8 cellular contexts compared by ENCODE assay signal in genomic region chr3:112303811-112304325, GRCh38. TPM values are rescaled to one million over a fixed set of nuclear protein-coding genes. Genes with fewer than 3 reads are reported as not detected.
DNase-seq lines count a peak whose midpoint lies in the region; ATAC-seq, FAIRE-seq and TF ChIP-seq lines count a peak whose summit lies in the region.

No MANE protein-coding gene starts in this region.

- no peak for FAIRE-seq in GM12878 (lab: Jason Lieb, UNC)

- no peak for TF ChIP-seq POLR2A in GM12878 (IDR thresholded peaks at IDR 0.05; ENCODE audit: low read depth, low read length)

- SMC1A ChIA-PET in GM12878 (lab: Charles Lee; ENCODE audit: uncharacterized antibody, unreplicated experiment) = interaction anchor here (0.7 to 2.5 kb wide), 15 partner anchors 9 to 248 kb away, joined by 3 to 10 read pairs (median 4); no protein-coding TSS in a partner anchor

- ATAC-seq in HG02938 (IDR thresholded peaks at IDR 0.05; ENCODE audit: unreplicated experiment) (peak; percentile 59), GM12878 (peak; percentile 64), thoracic aorta (ENCODE audit: insufficient number of reproducible peaks, low FRiP score, low read depth) (no peak)

- no peak for TF ChIP-seq EP300 in GM12878 (IDR thresholded peaks at IDR 0.05; ENCODE audit: borderline replicate concordance in 1 of 2, control insufficient read depth in 1 of 2, low read depth in 2 of 2, low read length in 2 of 2)

- H3K4me1 ChIP-seq in GM12878 (ENCODE audit: control insufficient read depth, insufficient read depth, low read length) = peaks cover 9% of the 10 kb centered on the region
- peaks cover 0 to 23% of the 10 kb centered on the region in 2 donors for H3K4me1 ChIP-seq in thoracic aorta (ENCODE audit: control insufficient read depth in 1 of 2, low read depth in 2 of 2)

- peak overlapping the region; percentile 67 for H2AFZ ChIP-seq in GM12878 (ENCODE audit: control insufficient read depth, low read depth, low read length)

- WGBS in GM12878 (ENCODE audit: insufficient coverage, insufficient replicate concordance, low lambda C conversion rate, missing lambda C conversion rate) = 3% methylated on average over 10 of the region's 10 CpGs

- no peak for TF ChIP-seq RAD21 in GM12878 (IDR thresholded peaks at IDR 0.05; ENCODE audit: insufficient read depth, low read depth, low read length)

- H3K79me2 ChIP-seq in GM12878 (ENCODE audit: control insufficient read depth, insufficient read depth, low read length) = no peaks in the 10 kb centered on the region

- DNase-seq in G401 (ENCODE audit: low spot score) (peak; percentile 48), GM12878 (ENCODE audit: low read depth, low spot score) (no peak), kidney tubule cell (ENCODE audit: low spot score) (peak; percentile 26), thoracic aorta (ENCODE audit: low spot score) (no peak), DMS153 treated with DMSO at 0.1 percent for 48 hours (lab: John Stamatoyannopoulos, UW; ENCODE audit: unreplicated experiment) (no peak), HUDEP-2 (lab: John Stamatoyannopoulos, UW; ENCODE audit: unreplicated experiment in 76 of 76) (no peak), amniotic stem cell (lab: John Stamatoyannopoulos, UW) (no peak)

- H4K20me1 ChIP-seq in GM12878 (ENCODE audit: control insufficient read depth, insufficient read depth) = no peaks in the 10 kb centered on the region

- H3K4me3 ChIP-seq in GM12878 (peak overlapping the region; percentile 50; the same call in 1 of the 2 replicates), thoracic aorta (peak overlapping the region; percentile 75)

- no TSS peak for BruUV-seq in GM12878 (replicated peaks; lab: Mats Ljungman, UMichigan)

- in situ Hi-C loops in G401 (cut with HindIII; ENCODE audit: low sequenced_read_pairs) = no loop called here
- in situ Hi-C loops in GM12878 (cut with MboI) = no loop called here

- TF ChIP-seq CTCF in GM12878 (IDR thresholded peaks at IDR 0.05 in 2 of 3, conservative IDR thresholded peaks at IDR 0.05 in 1 of 3; ENCODE audit: control insufficient read depth in 2 of 3, extremely low read depth in 1 of 3, insufficient read depth in 1 of 3, low read depth in 3 of 3, low read length in 3 of 3) (no peak), thoracic aorta (IDR thresholded peaks at IDR 0.05) (no peak)

- RAD21 ChIA-PET in GM12878 (lab: Charles Lee; ENCODE audit: unreplicated experiment) = interaction anchor here (0.6 to 1.6 kb wide), 5 partner anchors 11 to 180 kb away, joined by 3 to 8 read pairs (median 4); partner anchors contain the start of genes CD200 and SLC9C1

- H3K27ac ChIP-seq in GM12878 (ENCODE audit: control insufficient read depth, insufficient read depth) = 0 out of 2 replicates have a peak overlapping the region, but pooled peaks have one; percentile 21
- H3K27ac ChIP-seq in thoracic aorta = peak overlapping the region; percentile 4 to 11

- CTCF ChIA-PET in GM12878 (lab: Yijun Ruan, JAX) = interaction anchor here (1.0 to 3.6 kb wide), 6 partner anchors 10 to 229 kb away, joined by 3 to 39 read pairs (median 4); partner anchors contain the start of gene SLC9C1

- POLR2A ChIA-PET in GM12878 (lab: Charles Lee) = interaction anchor here (0.7 kb wide), 1 partner anchor 12 kb away, joined by 3 read pairs; no protein-coding TSS in a partner anchor

- H3K9ac ChIP-seq in GM12878 (ENCODE audit: control insufficient read depth, insufficient read depth, low read length) = peak overlapping the region; percentile 27

- peak overlapping the region; percentile 64 for H3K4me2 ChIP-seq in GM12878 (ENCODE audit: control insufficient read depth, insufficient read depth)

- no peaks in the 10 kb centered on the region for H3K27me3 ChIP-seq in GM12878 (replicated peaks in 1 of 2; ENCODE audit: control insufficient read depth in 2 of 2, insufficient read depth in 2 of 2, low read length in 1 of 2)
- no peaks in the 10 kb centered on the region for H3K27me3 ChIP-seq in thoracic aorta (replicated peaks; ENCODE audit: insufficient read depth)

- H3K9me3 ChIP-seq in GM12878 (replicated peaks; ENCODE audit: control insufficient read depth, insufficient read depth, low read length) (peaks cover 1% of the 10 kb centered on the region; the same call in 1 of the 3 replicates), thoracic aorta (no peaks in the 10 kb centered on the region)

- intact Hi-C loops in GM12878 (cut with micrococcal nuclease; ENCODE audit: unreplicated experiment) = no loop called here

- H3K36me3 ChIP-seq in GM12878 (ENCODE audit: control insufficient read depth in 2 of 2, insufficient read depth in 2 of 2, low read length in 1 of 2) (no peaks in the 10 kb centered on the region), thoracic aorta (no peaks in the 10 kb centered on the region)

TF ChIP-seq in GM12878, 131 proteins besides CTCF, POLR2A, EP300 and RAD21 (continues in another document):
- no peak for TF ChIP-seq E2F8 (IDR thresholded peaks at IDR 0.05; ENCODE audit: low read depth, partially characterized antibody)
- TF ChIP-seq ZNF622 (IDR thresholded peaks at IDR 0.05) = no peak
- TF ChIP-seq PAX8 (IDR thresholded peaks at IDR 0.05) = no peak
- TF ChIP-seq SPI1 (IDR thresholded peaks at IDR 0.05; ENCODE audit: borderline replicate concordance, insufficient read depth, low read depth, low read length) = no peak
- peak; percentile 18; the same call in 1 of the 2 replicates for TF ChIP-seq CREM (IDR thresholded peaks at IDR 0.05; ENCODE audit: low read depth)
- no peak for TF ChIP-seq NFYA (IDR thresholded peaks at IDR 0.05; ENCODE audit: borderline replicate concordance, low read depth, low read length)
- 0 out of 2 replicates have a peak, but pooled peaks have one; percentile 37 for TF ChIP-seq MTA3 (IDR thresholded peaks at IDR 0.05; ENCODE audit: borderline replicate concordance, low read length)
- no peak for TF ChIP-seq RUNX3 (IDR thresholded peaks at IDR 0.05; ENCODE audit: low read length)

RNA-seq across cellular contexts. Expression of gene SLC9C1, which starts 9.9 kb away (rescaled TPM):
- total RNA-seq in G401 (2014; rRNA removed; shearing (Covaris generic)) = not detected in 2 replicates
- 3.6 and 5.6 TPM in 2 replicates for total RNA-seq in GM12878 (2013; cell fraction: nucleolus; rRNA removed)
- total RNA-seq in GM12878 (2014; rRNA removed) = not detected in 2 replicates
- not detected in 2 replicates for total RNA-seq in GM12878 (2014; rRNA removed; fragmentation: Illumina TruSeq; extraction: Trizol)
- total RNA-seq in GM12878 (2021) = not detected in 2 replicates
- not detected for polyA plus RNA-seq in GM12878 (2011; ENCODE audit: low read depth)
- 0.23 TPM in 1 of 2 replicates, not detected in the other for polyA plus RNA-seq in GM12878 (2011; rRNA removed)
- polyA plus RNA-seq in GM12878 (2011; cell fraction: cytosol; rRNA removed) = not detected in 2 replicates
- polyA plus RNA-seq in GM12878 (2011; cell fraction: nucleus; rRNA removed) = not detected in 2 replicates
- polyA plus RNA-seq in GM12878 (2012) = 0.07 TPM in 1 of 2 replicates, not detected in the other
- polyA plus RNA-seq in GM12878 (2014; fragmentation: Illumina TruSeq; extraction: Trizol) = not detected in 2 replicates
- polyA plus RNA-seq in GM12878 (2014; fragmentation: Nextera tagmentation; extraction: Ambion mirVana) = not detected
- polyA plus RNA-seq in GM12878 (2014; rRNA removed) = not detected in 2 replicates
- polyA plus RNA-seq in GM12878 (2016; fragmentation: Nextera tagmentation; extraction: Ambion mirVana) = not detected
- polyA minus RNA-seq in GM12878 (2011; rRNA and poly(A)+ RNA removed) = not detected in 2 replicates
- not detected in 2 replicates for polyA minus RNA-seq in GM12878 (2011; cell fraction: cytosol; rRNA and poly(A)+ RNA removed)
- polyA minus RNA-seq in GM12878 (2011; cell fraction: nucleus; rRNA and poly(A)+ RNA removed) = not detected in 2 replicates
- not detected for total RNA-seq in thoracic aorta

RNA-seq across cellular contexts. Expression of gene CD200, which starts 29.1 kb away (rescaled TPM):
- not detected in 2 replicates for total RNA-seq in G401 (2014; rRNA removed; shearing (Covaris generic))
- total RNA-seq in GM12878 (2013; cell fraction: nucleolus; rRNA removed) = 63.1 and 64.4 TPM in 2 replicates
- total RNA-seq in GM12878 (2014; rRNA removed) = 21.2 and 24.3 TPM in 2 replicates
- 28.0 and 29.5 TPM in 2 replicates for total RNA-seq in GM12878 (2014; rRNA removed; fragmentation: Illumina TruSeq; extraction: Trizol)
- total RNA-seq in GM12878 (2021) = 27.8 and 29.2 TPM in 2 replicates
- 9.9 TPM for polyA plus RNA-seq in GM12878 (2011; ENCODE audit: low read depth)
- polyA plus RNA-seq in GM12878 (2011; rRNA removed) = 84.3 and 97.3 TPM in 2 replicates
- polyA plus RNA-seq in GM12878 (2011; cell fraction: cytosol; rRNA removed) = 56.1 and 67.4 TPM in 2 replicates
- polyA plus RNA-seq in GM12878 (2011; cell fraction: nucleus; rRNA removed) = 48.3 and 66.3 TPM in 2 replicates
- 13.9 and 25.9 TPM in 2 replicates for polyA plus RNA-seq in GM12878 (2012)
- polyA plus RNA-seq in GM12878 (2014; fragmentation: Illumina TruSeq; extraction: Trizol) = 51.2 and 65.2 TPM in 2 replicates
- polyA plus RNA-seq in GM12878 (2014; fragmentation: Nextera tagmentation; extraction: Ambion mirVana) = 10 to 100 TPM; 39.8 to 44.0 TPM
- polyA plus RNA-seq in GM12878 (2014; rRNA removed) = 25.1 and 31.8 TPM in 2 replicates
- polyA plus RNA-seq in GM12878 (2016; fragmentation: Nextera tagmentation; extraction: Ambion mirVana) = 10 to 100 TPM; 31.0 to 34.5 TPM
- polyA minus RNA-seq in GM12878 (2011; rRNA and poly(A)+ RNA removed) = 60.8 and 70.1 TPM in 2 replicates
- polyA minus RNA-seq in GM12878 (2011; cell fraction: cytosol; rRNA and poly(A)+ RNA removed) = 17.0 and 17.4 TPM in 2 replicates
- 26.0 and 37.7 TPM in 2 replicates for polyA minus RNA-seq in GM12878 (2011; cell fraction: nucleus; rRNA and poly(A)+ RNA removed)
- total RNA-seq in thoracic aorta = 10 to 100 TPM; 22.5 to 42.2 TPM

Comparison
In these comparisons a context has a peak if more than half of its experiments do, and no peak if none do; other contexts are left out.
1. DNase-seq: peak in G401 (single experiment) and kidney tubule cell (single experiment); none in GM12878 (single experiment), thoracic aorta (single experiment), DMS153 treated with DMSO at 0.1 percent for 48 hours (single experiment), HUDEP-2 (0 of 76) and amniotic stem cell (single experiment).
2. RNA of gene CD200, which starts 29.1 kb away (total RNA-seq): 22.5 to 42.2 TPM in thoracic aorta and 21.2 to 64.4 TPM in GM12878; not detected in G401; every median in the first group is over 10 times any median in the second.